ENCODE assay signal across 8 cellular contexts in the genomic region with DNA sequence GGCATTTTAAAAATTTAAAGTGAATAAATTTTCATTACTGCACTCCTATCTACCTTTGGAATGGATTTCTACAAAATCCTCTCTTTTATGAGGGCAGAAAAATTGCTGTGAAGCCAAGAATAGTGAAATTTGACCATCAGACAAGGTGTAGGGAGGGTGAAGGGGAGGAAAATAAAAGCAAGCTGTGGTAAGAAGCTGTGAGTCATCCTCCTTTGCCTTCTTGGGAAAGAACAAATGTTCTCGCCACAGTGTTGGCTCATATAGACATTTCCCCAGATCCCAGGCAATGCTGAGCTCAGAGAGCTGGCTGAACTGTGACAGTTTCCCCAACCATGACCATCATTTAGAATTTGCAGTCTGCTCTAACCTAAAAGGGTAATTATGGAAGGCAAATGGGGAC.
DNase-seq lines count a peak whose midpoint lies in the region; ATAC-seq and TF ChIP-seq lines count a peak whose summit lies in the region.

No MANE protein-coding gene starts in this region.

- intact Hi-C loops in left lung (cut with DNase I) (no loop called here), vagina (cut with DNase I) (no loop called here)

- H3K4me1 ChIP-seq in left lung (peaks cover 0 to 11% of the 10 kb centered on the region in 2 donors), vagina (peaks cover 53% of the 10 kb centered on the region)

- peaks cover 0 to 6% of the 10 kb centered on the region in 2 donors for H3K36me3 ChIP-seq in left lung
- H3K36me3 ChIP-seq in vagina: no peaks in the 10 kb centered on the region

- no peak for TF ChIP-seq CTCF in cardiac fibroblast (IDR thresholded peaks at IDR 0.05; ENCODE audit: low read depth, low read length)
- TF ChIP-seq CTCF in left lung (IDR thresholded peaks at IDR 0.05): no peak
- TF ChIP-seq CTCF in vagina (IDR thresholded peaks at IDR 0.05): no peak

- ATAC-seq in left lung: peak; percentile 89

- no peaks in the 10 kb centered on the region for H3K27me3 ChIP-seq in left lung
- H3K27me3 ChIP-seq in vagina: no peaks in the 10 kb centered on the region

- H3K9me3 ChIP-seq in left lung (no peaks in the 10 kb centered on the region), vagina (no peaks in the 10 kb centered on the region)

- H3K27ac ChIP-seq in left lung: peak overlapping the region in 1 of 2 donors; percentile 50
- H3K27ac ChIP-seq in vagina: peak overlapping the region; percentile 72

- H3K4me3 ChIP-seq in cardiac fibroblast (replicated peaks in 1 of 2; ENCODE audit: low read depth in 2 of 2, low read length in 2 of 2): no peak overlapping the region
- no peak overlapping the region for H3K4me3 ChIP-seq in left lung
- H3K4me3 ChIP-seq in vagina: no peak overlapping the region

- TF ChIP-seq POLR2A in vagina (IDR thresholded peaks at IDR 0.05): no peak

- peak; percentile 15 for DNase-seq in NOMO-1 treated with DMSO at 0.1 percent for 48 hours (lab: John Stamatoyannopoulos, UW; ENCODE audit: unreplicated experiment)
- no peak for DNase-seq in NOMO-1 treated with dmso at 0.1 percent for 144 hours (lab: John Stamatoyannopoulos, UW; ENCODE audit: unreplicated experiment)
- peak; percentile 93 to 95 for DNase-seq in cardiac fibroblast (ENCODE audit: low read depth in 2 of 2)
- no peak for DNase-seq in left lung
- DNase-seq in vagina (ENCODE audit: extremely low spot score in 2 of 2): no peak
- DNase-seq in 8988T: no peak
- no peak for DNase-seq in NCI-H1092 (lab: John Stamatoyannopoulos, UW)
- DNase-seq in activated effector memory CD4-positive, alpha-beta T cell treated with Interleukin-2 at 50 U/mL for 16 hours: no peak

Comparison
In these comparisons a context has a peak if more than half of its experiments do, and no peak if none do; other contexts are left out.
1. DNase-seq: peak in NOMO-1 treated with DMSO at 0.1 percent for 48 hours (single experiment) and cardiac fibroblast (2 of 2); none in NOMO-1 treated with dmso at 0.1 percent for 144 hours (single experiment), left lung (0 of 2), vagina (0 of 2), 8988T (single experiment), NCI-H1092 (single experiment) and activated effector memory CD4-positive, alpha-beta T cell treated with Interleukin-2 at 50 U/mL for 16 hours (single experiment).